Comparison of ENCODE assay signal across 23 cellular contexts in the genomic region with DNA sequence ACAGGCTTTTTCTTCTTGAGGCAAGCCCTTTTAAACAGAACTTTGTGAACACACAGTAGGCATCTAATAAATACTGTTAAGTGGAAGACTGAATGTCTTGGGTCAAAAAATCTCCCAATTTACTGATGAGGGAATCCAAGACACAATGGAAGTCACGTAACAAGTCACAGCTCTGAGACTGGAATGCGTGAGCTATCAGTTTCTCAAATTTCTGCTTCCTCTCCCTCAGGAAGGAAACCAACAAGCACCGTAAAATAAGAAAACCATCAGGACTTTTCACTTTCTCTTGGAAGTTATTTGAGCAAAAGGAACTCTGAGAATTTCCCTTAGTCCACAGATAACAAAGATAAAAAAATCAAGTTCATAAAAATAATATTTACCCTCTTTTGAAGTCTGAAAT. TPM values are rescaled to one million over a fixed set of nuclear protein-coding genes. Genes with fewer than 3 reads are reported as not detected.
DNase-seq lines count a peak whose midpoint lies in the region; ATAC-seq and TF ChIP-seq lines count a peak whose summit lies in the region.
"Had no signal": no experiment of that assay in that cellular context is flagged by ENCODE, and none has a peak within 500 bp of the region (broad histone marks: within the 10 kb centered on the region; RNA-seq: fewer than 3 reads in every experiment).

No MANE protein-coding gene starts in this region.

- no peak overlapping the region for H2BK20ac ChIP-seq in IMR-90 (ENCODE audit: low read depth, low read length)

- CTCF ChIA-PET in IMR-90 (lab: Yijun Ruan, JAX), result interaction anchor here (1.5 kb wide), 1 partner anchor 39 kb away, joined by 3 read pairs; no protein-coding TSS in a partner anchor

- dilution Hi-C loops in IMR-90 (cut with HindIII; ENCODE audit: low sequenced_read_pairs, unreplicated experiment), result no loop called here

- no peaks in the 10 kb centered on the region for H3K9me3 ChIP-seq in IMR-90 (ENCODE audit: control insufficient read depth, insufficient read depth, low read length)
- no peaks in the 10 kb centered on the region for H3K9me3 ChIP-seq in mesenchymal stem cell (ENCODE audit: control insufficient read depth, low read length)
- H3K9me3 ChIP-seq in spleen, result no peaks in the 10 kb centered on the region
- H3K9me3 ChIP-seq: MG63 had no signal

- in situ Hi-C loops in IMR-90 (cut with MboI; ENCODE audit: low sequenced_read_pairs), result no loop called here

- H2AFZ ChIP-seq in IMR-90 (replicated peaks; ENCODE audit: low read length, poor library complexity) (no peak overlapping the region), mesenchymal stem cell (ENCODE audit: low read depth, low read length) (no peak overlapping the region)

- H4K91ac ChIP-seq in IMR-90 (ENCODE audit: insufficient read depth, low read depth, low read length), result no peak overlapping the region
- no peak overlapping the region for H4K91ac ChIP-seq in mesenchymal stem cell (ENCODE audit: low read length)

- H4K5ac ChIP-seq in IMR-90 (ENCODE audit: low read depth, low read length), result peak overlapping the region; percentile 91

- no peak overlapping the region for H3K14ac ChIP-seq in IMR-90 (replicated peaks; ENCODE audit: low read depth, low read length)
- no peak overlapping the region for H3K14ac ChIP-seq in mesenchymal stem cell (ENCODE audit: low read length in 2 of 2)

- H3K18ac ChIP-seq in IMR-90 (ENCODE audit: low read depth, low read length), result peak overlapping the region; percentile 77
- H3K18ac ChIP-seq in mesenchymal stem cell (ENCODE audit: low read depth in 1 of 2, low read length in 2 of 2), result no peak overlapping the region

- H4K20me1 ChIP-seq in IMR-90 (ENCODE audit: insufficient read depth, low read length), result no peaks in the 10 kb centered on the region

- H3K23ac ChIP-seq in IMR-90 (ENCODE audit: low read depth, low read length) (peak overlapping the region; percentile 41; the same call in 1 of the 2 replicates), mesenchymal stem cell (ENCODE audit: low read length in 2 of 2) (no peak overlapping the region)

- H3K79me1 ChIP-seq in IMR-90 (ENCODE audit: low read depth in 1 of 2, low read length in 2 of 2) (no peaks in the 10 kb centered on the region), mesenchymal stem cell (replicated peaks; ENCODE audit: low read length, poor library complexity, severe bottlenecking) (no peaks in the 10 kb centered on the region)

- POLR2A ChIA-PET in IMR-90 (lab: Charles Lee; ENCODE audit: unreplicated experiment), result no interaction called here

- H3K9ac ChIP-seq in IMR-90 (ENCODE audit: low read depth, low read length), result no peak overlapping the region
- H3K9ac ChIP-seq in mesenchymal stem cell (ENCODE audit: low read length), result peak overlapping the region; percentile 34

- intact Hi-C loops in IMR-90 (cut with micrococcal nuclease) (no loop called here), spleen (cut with DNase I; ENCODE audit: low total_unique reads) (no loop called here), posterior cingulate gyrus (cut with DNase I) (no loop called here)

- H3K27me3 ChIP-seq in IMR-90 (ENCODE audit: control insufficient read depth, insufficient read depth, low read length), result no peaks in the 10 kb centered on the region
- no peaks in the 10 kb centered on the region for H3K27me3 ChIP-seq in mesenchymal stem cell (ENCODE audit: control insufficient read depth in 1 of 2, insufficient read depth in 1 of 2, low read length in 2 of 2)
- no peaks in the 10 kb centered on the region for H3K27me3 ChIP-seq in spleen (replicated peaks in 1 of 7)
- H3K27me3 ChIP-seq: MG63 had no signal

- H2BK15ac ChIP-seq in IMR-90 (ENCODE audit: low read depth, low read length) (0 out of 3 replicates have a peak overlapping the region, but pooled peaks have one; percentile 70), mesenchymal stem cell (ENCODE audit: low read depth, poor library complexity, severe bottlenecking) (no peak overlapping the region)

- H3K36me3 ChIP-seq in IMR-90 (ENCODE audit: control insufficient read depth, insufficient read depth, low read length), result peaks cover 4% of the 10 kb centered on the region; the same call in 1 of the 2 replicates
- no peaks in the 10 kb centered on the region for H3K36me3 ChIP-seq in mesenchymal stem cell (ENCODE audit: control insufficient read depth in 1 of 2, insufficient read depth in 2 of 2, low read depth in 1 of 2, low read length in 2 of 2)
- H3K36me3 ChIP-seq in spleen, result peaks cover 0 to 13% (median 0%) of the 10 kb centered on the region in 6 donors

- 40% methylated on average over 1 of the region's 3 CpGs; no CpG with 5 or more reads in 1 of the 2 experiments for WGBS in IMR-90 (ENCODE audit: extremely low coverage in 2 of 2, insufficient read length in 1 of 2), 2 experiments
- 72% methylated on average over 2 of the region's 3 CpGs for WGBS in mesenchymal stem cell
- WGBS in spleen, 5 donors, result 48 to 72% (median 63%) methylated on average over 3 of the region's 3 CpGs

- TF ChIP-seq RAD21 in IMR-90 (IDR thresholded peaks at IDR 0.05; ENCODE audit: low read length), result no peak

- H2BK120ac ChIP-seq in IMR-90 (ENCODE audit: low read depth, low read length), result peak overlapping the region; percentile 2; the same call in 1 of the 2 replicates
- H2BK120ac ChIP-seq in mesenchymal stem cell (ENCODE audit: low read depth, low read length), result no peak overlapping the region

- H2AK5ac ChIP-seq in IMR-90 (ENCODE audit: low read depth, low read length) (no peak overlapping the region), mesenchymal stem cell (ENCODE audit: low read length, severe bottlenecking) (no peak overlapping the region)

- H3K27ac ChIP-seq in IMR-90 (ENCODE audit: insufficient read depth, low read length) (peak overlapping the region; percentile 9; the same call in 1 of the 2 replicates), coronary artery (peak overlapping the region; percentile 29 to 56), mesenchymal stem cell (ENCODE audit: low read length, poor library complexity, severe bottlenecking) (no peak overlapping the region), spleen (peak overlapping the region in 6 of 8 donors; percentile 3 to 43 (median 33))

- BruUV-seq in IMR-90 (replicated peaks; lab: Mats Ljungman, UMichigan), result no TSS peak

- peak overlapping the region; percentile 69; the same call in 1 of the 2 replicates for H3K4me2 ChIP-seq in IMR-90 (ENCODE audit: low read depth, low read length)
- no peak overlapping the region for H3K4me2 ChIP-seq in mesenchymal stem cell (ENCODE audit: low read length, poor library complexity, severe bottlenecking)

- TF ChIP-seq POLR2A in IMR-90 (IDR thresholded peaks at IDR 0.05; ENCODE audit: low read depth, low read length) (no peak), spleen (IDR thresholded peaks at IDR 0.05) (no peak)

- peaks cover 7% of the 10 kb centered on the region for H3K9me1 ChIP-seq in IMR-90 (ENCODE audit: insufficient read depth, low read length)

- H2BK12ac ChIP-seq in mesenchymal stem cell (ENCODE audit: low read length in 2 of 2), result no peak overlapping the region

- H3K4ac ChIP-seq in IMR-90 (ENCODE audit: low read depth, low read length), result no peak overlapping the region
- no peak overlapping the region for H3K4ac ChIP-seq in mesenchymal stem cell (ENCODE audit: low read depth in 1 of 2, low read length in 2 of 2)

- H3K4me1 ChIP-seq in IMR-90 (ENCODE audit: control insufficient read depth, insufficient read depth, low read length), result peaks cover 6% of the 10 kb centered on the region; the same call in 1 of the 2 replicates
- H3K4me1 ChIP-seq in mesenchymal stem cell (ENCODE audit: control insufficient read depth, insufficient read depth, low read depth, low read length), result peaks cover 1% of the 10 kb centered on the region
- H3K4me1 ChIP-seq in spleen, result peaks cover 0 to 18% (median 7%) of the 10 kb centered on the region in 6 donors

- H2BK5ac ChIP-seq in IMR-90 (ENCODE audit: low read depth, low read length, poor library complexity, severe bottlenecking) (peak overlapping the region; percentile 57), mesenchymal stem cell (ENCODE audit: low read depth, low read length, poor library complexity, severe bottlenecking) (no peak overlapping the region)

- H3K56ac ChIP-seq in IMR-90 (ENCODE audit: extremely low read depth, insufficient read depth, low read length), result no peak overlapping the region

- DNase-seq in IMR-90 (no peak), coronary artery (ENCODE audit: low spot score) (no peak), mesenchymal stem cell (no peak), spleen (no peak), dedifferentiated amniotic fluid mesenchymal stem cell (ENCODE audit: extremely low spot score) (no peak), medulla oblongata (ENCODE audit: extremely low spot score) (no peak), posterior cingulate gyrus (no peak)
- DNase-seq: activated CD4-positive, alpha-beta T cell treated with anti-CD3 and anti-CD28 coated beads for 1 hour; activated naive CD4-positive, alpha-beta T cell treated with anti-CD3 and anti-CD28 coated beads, Interleukin-2, amount 50 U/mL, for 16 hours; anterior cingulate cortex; caudate nucleus; CD4-positive, CD25-positive, alpha-beta regulatory T cell; effector CD4-positive, alpha-beta T cell; MG63; natural killer cell; NCI-H1436 treated with DMSO at 0.1 percent for 48 hours; NCI-H526 treated with DMSO at 0.1 percent for 48 hours; Right ventricle myocardium superior; stimulated activated CD4-positive, alpha-beta T cell treated with anti-CD3 and anti-CD28 coated beads, Interleukin-12 subunit alpha, Interleukin-12 subunit beta, amount 100 ng/mL, for 4 hours; SW 1271 had no signal

- no peak overlapping the region for H2AK9ac ChIP-seq in IMR-90 (replicated peaks; ENCODE audit: low read depth, low read length, poor library complexity)

- TF ChIP-seq CTCF in IMR-90 (conservative IDR thresholded peaks at IDR 0.05; ENCODE audit: low read depth, low read length) (no peak), coronary artery (IDR thresholded peaks at IDR 0.05) (no peak), spleen (IDR thresholded peaks at IDR 0.05 in 8 of 11, conservative IDR thresholded peaks at IDR 0.05 in 3 of 11) (no peak)

- peak overlapping the region in 1 of 2 experiments; percentile 8; a peak in 1 of 4 replicates for H4K8ac ChIP-seq in IMR-90 (ENCODE audit: low read depth in 2 of 2, low read length in 2 of 2)
- no peak overlapping the region for H4K8ac ChIP-seq in mesenchymal stem cell (ENCODE audit: low read length)

- H3K4me3 ChIP-seq in IMR-90 (ENCODE audit: insufficient read depth, low read depth, low read length), result no peak overlapping the region
- peak overlapping the region; percentile 1 for H3K4me3 ChIP-seq in coronary artery
- H3K4me3 ChIP-seq in mesenchymal stem cell (ENCODE audit: insufficient read depth in 1 of 2, low read depth in 1 of 2, low read length in 2 of 2), result no peak overlapping the region
- H3K4me3 ChIP-seq in spleen, result no peak overlapping the region
- H3K4me3 ChIP-seq: MG63 had no signal

- ATAC-seq in IMR-90 (ENCODE audit: low read depth), result peak; percentile 38; the same call in 1 of the 2 replicates
- no peak for ATAC-seq in GM18517 (IDR thresholded peaks at IDR 0.05; ENCODE audit: unreplicated experiment)
- ATAC-seq: natural killer cell had no signal

RNA-seq across cellular contexts. Expression of a gene that starts 50.1 kb away (rescaled TPM):
- total RNA-seq in IMR-90 (2012; rRNA removed) (7.9 and 9.4 TPM in 2 replicates), spleen (1 to 10 TPM in 4 of 7 donors, under 1 TPM in 3; 0.44 to 4.3 (median 1.3) TPM)
- polyA plus RNA-seq in IMR-90 (2012; rRNA removed) (4.0 and 4.1 TPM in 2 replicates), spleen (under 1 TPM; 0.11 to 0.21 (median 0.16) TPM)
- polyA plus RNA-seq in IMR-90 (2012; cell fraction: cytosol; rRNA removed), result 2.5 and 2.9 TPM in 2 replicates
- 2.1 and 4.2 TPM in 2 replicates for polyA plus RNA-seq in IMR-90 (2012; cell fraction: nucleus; rRNA removed; ENCODE audit: low replicate concordance)
- 0.03 TPM for polyA plus RNA-seq in mesenchymal stem cell (2013, experiment 1 of 2)
- polyA plus RNA-seq in mesenchymal stem cell (2013, experiment 2 of 2), result 0.03 TPM
- total RNA-seq: activated CD8-positive, alpha-beta memory T cell treated with anti-CD3 and anti-CD28 coated beads for 36 hours; CD4-positive, CD25-positive, alpha-beta regulatory T cell; progenitor cell of endocrine pancreas had no signal
- polyA plus RNA-seq: CD4-positive, CD25-positive, alpha-beta regulatory T cell had no signal
